In the genomic region with DNA sequence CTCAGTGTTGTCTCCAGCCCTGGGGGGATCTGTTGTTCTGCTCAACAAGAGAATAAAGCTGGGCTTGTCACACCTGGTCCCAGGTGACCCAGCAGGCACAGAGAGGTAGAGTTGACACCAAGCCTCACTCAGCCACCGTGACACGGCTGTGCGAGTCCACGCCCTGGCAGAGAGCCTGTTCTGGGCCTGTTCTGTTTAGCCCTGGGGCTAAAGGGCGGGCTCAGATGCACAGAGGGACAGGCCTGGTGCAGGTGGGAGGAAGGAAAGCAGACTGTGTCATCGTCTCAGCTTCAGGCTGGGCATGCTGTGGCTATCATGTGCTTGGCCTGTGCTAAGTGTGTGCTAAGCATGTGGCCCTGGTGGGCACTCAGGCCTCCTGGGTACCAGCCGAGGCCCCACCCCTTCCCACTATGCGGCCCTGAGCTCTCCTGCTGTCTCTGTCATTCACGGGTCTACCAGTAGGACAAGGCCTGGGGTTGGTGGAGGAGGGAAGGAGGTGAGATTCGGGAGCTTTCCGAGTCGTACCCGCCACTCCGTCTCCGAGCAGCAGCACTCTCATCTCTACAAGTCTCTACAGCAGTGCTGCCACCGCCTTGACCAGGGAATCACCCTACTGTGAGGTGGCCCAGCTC, we compare ENCODE assay signal across 20 cellular contexts. TPM values are rescaled to one million over a fixed set of nuclear protein-coding genes. Genes with fewer than 3 reads are reported as not detected.
DNase-seq lines count a peak whose midpoint lies in the region; ATAC-seq and TF ChIP-seq lines count a peak whose summit lies in the region.
"Had no signal": no experiment of that assay in that cellular context is flagged by ENCODE, and none has a peak within 500 bp of the region (broad histone marks: within the 10 kb centered on the region; RNA-seq: fewer than 3 reads in every experiment).

No MANE protein-coding gene starts in this region.

- TF ChIP-seq CTCF in epithelial cell of esophagus (IDR thresholded peaks at IDR 0.05; ENCODE audit: insufficient read depth, low read depth, low read length, missing control alignments) = no peak

- no peak for ATAC-seq in naive thymus-derived CD4-positive, alpha-beta T cell
- ATAC-seq: naive thymus-derived CD8-positive, alpha-beta T cell had no signal

- no peak overlapping the region for H3K14ac ChIP-seq in trophoblast cell (ENCODE audit: low read length)

- H4K8ac ChIP-seq in trophoblast cell (ENCODE audit: low read depth, low read length) = no peak overlapping the region

- H2AK5ac ChIP-seq in trophoblast cell (ENCODE audit: low read length) = no peak overlapping the region

- H3K9ac ChIP-seq in BLaER1 (no peak overlapping the region; the same call in 1 of the 2 replicates), trophoblast cell (ENCODE audit: low read length) (no peak overlapping the region)

- intact Hi-C loops in naive thymus-derived CD4-positive, alpha-beta T cell (cut with micrococcal nuclease) = no loop called here

- no peak overlapping the region for H2BK120ac ChIP-seq in trophoblast cell (ENCODE audit: insufficient read depth, low read length, poor library complexity)

- H3K27ac Mint-ChIP-seq in naive thymus-derived CD4-positive, alpha-beta T cell = no peak overlapping the region
- H3K27ac Mint-ChIP-seq: activated naive CD8-positive, alpha-beta T cell treated with anti-CD3 and anti-CD28 coated beads, Interleukin-2, amount 10 ng/mL, durations not matched to agents 7 days and 5 days; activated T-helper 1 cell treated with anti-CD3 and anti-CD28 coated beads, Interleukin-12 subunit alpha, Interleukin-12 subunit beta, Interleukin-2, Interleukin-4 antibody, amounts not matched to agents 30 ng/mL and 10 ng/mL and 1 ng/mL, durations not matched to agents 14 hours and 24 hours and 36 hours; naive thymus-derived CD8-positive, alpha-beta T cell had no signal

- no peak overlapping the region for H2AFZ ChIP-seq in trophoblast cell (ENCODE audit: insufficient read depth, low read length, poor library complexity)

- no peak overlapping the region for H3K23ac ChIP-seq in trophoblast cell (ENCODE audit: low read length)

- H3K27me3 Mint-ChIP-seq in naive thymus-derived CD4-positive, alpha-beta T cell = peaks cover 0 to 2% (median 0%) of the 10 kb centered on the region in 5 donors
- H3K27me3 Mint-ChIP-seq: CD4-positive, alpha-beta memory T cell; naive thymus-derived CD8-positive, alpha-beta T cell had no signal

- no peak overlapping the region for H4K12ac ChIP-seq in trophoblast cell (ENCODE audit: low read depth, low read length)

- H3K27me3 ChIP-seq in BLaER1 = no peaks in the 10 kb centered on the region
- H3K27me3 ChIP-seq in trophoblast cell (ENCODE audit: insufficient read depth, low read length) = no peaks in the 10 kb centered on the region
- H3K27me3 ChIP-seq in naive thymus-derived CD4-positive, alpha-beta T cell (ENCODE audit: control insufficient read depth in 2 of 2, insufficient read depth in 2 of 2, low read length in 2 of 2) = no peaks in the 10 kb centered on the region

- H3K9me3 ChIP-seq in BLaER1 = no peaks in the 10 kb centered on the region
- peaks cover 7% of the 10 kb centered on the region for H3K9me3 ChIP-seq in trophoblast cell (ENCODE audit: insufficient read depth, low read depth, low read length)
- no peaks in the 10 kb centered on the region for H3K9me3 ChIP-seq in naive thymus-derived CD4-positive, alpha-beta T cell (ENCODE audit: control insufficient read depth in 2 of 3, low read length in 3 of 3)
- H3K9me3 ChIP-seq: prostate gland had no signal

- no CpG with 5 or more reads among the region's 16 CpGs for WGBS in trophoblast cell (ENCODE audit: extremely low coverage, insufficient coverage, insufficient read length)

- peaks cover 5 to 11% (median 7%) of the 10 kb centered on the region in 7 donors for H3K4me1 Mint-ChIP-seq in naive thymus-derived CD4-positive, alpha-beta T cell

- H3K79me2 ChIP-seq in trophoblast cell (ENCODE audit: control insufficient read depth, insufficient read depth, low read length, poor library complexity) = no peaks in the 10 kb centered on the region

- H3K4me3 ChIP-seq in BLaER1 (no peak overlapping the region), epithelial cell of esophagus (ENCODE audit: low read length) (no peak overlapping the region), trophoblast cell (ENCODE audit: low read depth, low read length) (no peak overlapping the region)
- H3K4me3 ChIP-seq in naive thymus-derived CD4-positive, alpha-beta T cell (ENCODE audit: low read length) = no peak overlapping the region
- H3K4me3 ChIP-seq: prostate gland had no signal

- H3K36me3 Mint-ChIP-seq in naive thymus-derived CD4-positive, alpha-beta T cell = peaks cover 0 to 3% (median 0%) of the 10 kb centered on the region in 5 donors
- H3K36me3 Mint-ChIP-seq: activated naive CD8-positive, alpha-beta T cell treated with anti-CD3 and anti-CD28 coated beads, Interleukin-2, amount 10 ng/mL, durations not matched to agents 7 days and 5 days had no signal

- H3K4me1 ChIP-seq in BLaER1 (peaks cover 96% of the 10 kb centered on the region), trophoblast cell (ENCODE audit: control insufficient read depth in 1 of 2, insufficient read depth in 2 of 2, low read length in 2 of 2) (peaks cover 0 to 2% of the 10 kb centered on the region in 2 experiments)
- H3K4me1 ChIP-seq in naive thymus-derived CD4-positive, alpha-beta T cell (ENCODE audit: control insufficient read depth in 2 of 2, insufficient read depth in 2 of 2, low read length in 2 of 2) = peaks cover 0 to 5% of the 10 kb centered on the region in 2 donors
- H3K4me1 ChIP-seq: prostate gland had no signal

- peaks cover 75% of the 10 kb centered on the region for H4K20me1 ChIP-seq in BLaER1

- no peak overlapping the region for H3K4ac ChIP-seq in trophoblast cell (ENCODE audit: low read depth, low read length)

- H3K4me3 Mint-ChIP-seq in naive thymus-derived CD4-positive, alpha-beta T cell = no peak overlapping the region
- H3K4me3 Mint-ChIP-seq: activated naive CD8-positive, alpha-beta T cell treated with anti-CD3 and anti-CD28 coated beads, Interleukin-2, amount 10 ng/mL, durations not matched to agents 7 days and 5 days; activated T-helper 1 cell treated with anti-CD3 and anti-CD28 coated beads, Interleukin-12 subunit alpha, Interleukin-12 subunit beta, Interleukin-2, Interleukin-4 antibody, amounts not matched to agents 30 ng/mL and 10 ng/mL and 1 ng/mL, durations not matched to agents 14 hours and 24 hours and 36 hours; naive thymus-derived CD8-positive, alpha-beta T cell had no signal

- H3K27ac ChIP-seq in BLaER1 = 0 out of 2 replicates have a peak overlapping the region, but pooled peaks have one; percentile 38
- no peak overlapping the region for H3K27ac ChIP-seq in trophoblast cell (ENCODE audit: low read depth, low read length)
- no peak overlapping the region for H3K27ac ChIP-seq in naive thymus-derived CD4-positive, alpha-beta T cell (ENCODE audit: low read depth, low read length)
- H3K27ac ChIP-seq: HL-60, prostate gland had no signal

- CTCF ChIA-PET in naive thymus-derived CD4-positive, alpha-beta T cell (lab: Charles Lee) = interaction anchor here (0.6 kb wide), 2 partner anchors 9 to 40 kb away, joined by 3 to 7 read pairs; no protein-coding TSS in a partner anchor

- peaks cover 38% of the 10 kb centered on the region for H3K36me3 ChIP-seq in BLaER1
- H3K36me3 ChIP-seq in trophoblast cell (ENCODE audit: control insufficient read depth in 1 of 2, insufficient read depth in 2 of 2, low read length in 2 of 2) = peaks cover 54 to 80% of the 10 kb centered on the region in 2 experiments
- H3K36me3 ChIP-seq in naive thymus-derived CD4-positive, alpha-beta T cell (ENCODE audit: control insufficient read depth in 2 of 3, insufficient read depth in 3 of 3, low read length in 3 of 3) = peaks cover 0 to 4% (median 0%) of the 10 kb centered on the region in 3 experiments
- H3K36me3 ChIP-seq: prostate gland had no signal

- H3K18ac ChIP-seq in trophoblast cell (ENCODE audit: low read length) = no peak overlapping the region

- H4K91ac ChIP-seq in trophoblast cell (ENCODE audit: low read depth, low read length) = no peak overlapping the region

- DNase-seq in HPDE6-E6E7 (ENCODE audit: extremely low spot score) (peak; percentile 42), epithelial cell of esophagus (ENCODE audit: low read depth) (peak; percentile 81), trophoblast cell (peak; percentile 38 to 67), SKM-1 (lab: John Stamatoyannopoulos, UW; ENCODE audit: unreplicated experiment) (no peak), inferior parietal cortex (ENCODE audit: extremely low spot score) (no peak)
- no peak for DNase-seq in naive thymus-derived CD4-positive, alpha-beta T cell
- no peak for DNase-seq in activated CD4-positive, alpha-beta T cell treated with anti-CD3 and anti-CD28 coated beads, Interleukin-2, amount 50 U/mL, for 4 hours
- DNase-seq: activated naive CD8-positive, alpha-beta T cell treated with anti-CD3 and anti-CD28 coated beads, Interleukin-2, amount 10 ng/mL, durations not matched to agents 7 days and 5 days; CD4-positive, alpha-beta memory T cell; DND-41; erythroblast; H7; naive thymus-derived CD8-positive, alpha-beta T cell; NCI-H2081; NCI-H524 treated with DMSO at 0.1 percent for 48 hours; stimulated activated CD4-positive, alpha-beta T cell treated with anti-CD3 and anti-CD28 coated beads, Interleukin-12 subunit alpha, Interleukin-12 subunit beta, amount 100 ng/mL, for 4 hours had no signal

- H3K9me3 Mint-ChIP-seq in naive thymus-derived CD4-positive, alpha-beta T cell = no peaks in the 10 kb centered on the region
- H3K9me3 Mint-ChIP-seq: activated naive CD8-positive, alpha-beta T cell treated with anti-CD3 and anti-CD28 coated beads, Interleukin-2, amount 10 ng/mL, durations not matched to agents 7 days and 5 days; activated T-helper 1 cell treated with anti-CD3 and anti-CD28 coated beads, Interleukin-12 subunit alpha, Interleukin-12 subunit beta, Interleukin-2, Interleukin-4 antibody, amounts not matched to agents 30 ng/mL and 10 ng/mL and 1 ng/mL, durations not matched to agents 14 hours and 24 hours and 36 hours; CD4-positive, alpha-beta memory T cell; naive thymus-derived CD8-positive, alpha-beta T cell had no signal

- peak overlapping the region; percentile 99 for H3K4me2 ChIP-seq in BLaER1
- no peak overlapping the region for H3K4me2 ChIP-seq in trophoblast cell (ENCODE audit: low read length)

- POLR2A ChIA-PET in naive thymus-derived CD4-positive, alpha-beta T cell (lab: Charles Lee) = no interaction called here

- no peaks in the 10 kb centered on the region for H3K79me1 ChIP-seq in trophoblast cell (ENCODE audit: low read length)

- no peak overlapping the region for H2BK12ac ChIP-seq in trophoblast cell (ENCODE audit: low read length)

- H2BK5ac ChIP-seq in trophoblast cell (ENCODE audit: low read depth, low read length, poor library complexity) = no peak overlapping the region

RNA-seq across cellular contexts. Expression of a gene that starts 10.8 kb away (rescaled TPM):
- 65.0 and 74.6 TPM in 2 replicates for polyA plus RNA-seq in trophoblast cell (2013)
- total RNA-seq in naive thymus-derived CD4-positive, alpha-beta T cell = 1 to 10 TPM; 2.8 to 6.7 (median 4.4) TPM
- 1 to 10 TPM; 3.2 to 5.2 TPM for polyA plus RNA-seq in naive thymus-derived CD4-positive, alpha-beta T cell

Comparison
In these comparisons a context has a peak if more than half of its experiments do, and no peak if none do; other contexts are left out.
1. DNase-seq: peak in HPDE6-E6E7 (single experiment), epithelial cell of esophagus (single experiment) and trophoblast cell (2 of 2); none in naive thymus-derived CD4-positive, alpha-beta T cell (0 of 9), SKM-1 (single experiment), activated CD4-positive, alpha-beta T cell treated with anti-CD3 and anti-CD28 coated beads, Interleukin-2, amount 50 U/mL, for 4 hours (0 of 2) and inferior parietal cortex (single experiment).